Comparison of ENCODE assay signal across 13 cellular contexts in the genomic region with DNA sequence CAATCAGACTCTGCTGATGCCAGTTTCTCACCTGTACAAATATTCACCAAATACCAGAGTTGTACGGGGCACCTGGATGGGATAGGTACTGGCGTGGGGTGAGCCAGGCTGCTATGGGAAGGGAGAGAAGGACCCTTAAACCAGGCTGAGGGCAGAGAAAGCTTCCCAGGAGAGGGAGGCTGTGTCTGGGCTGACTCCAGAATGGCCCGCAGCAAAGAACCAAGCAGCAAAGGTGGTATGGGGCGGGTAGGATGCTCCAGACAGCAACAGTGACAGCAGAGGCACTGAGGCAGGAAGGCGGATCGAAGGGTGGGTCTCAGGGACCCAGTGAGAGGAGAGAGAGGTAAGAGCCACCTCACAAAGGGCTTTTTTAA.
A peak's percentile ranks its signal among the peaks of the same experiment; 100 is the strongest.
DNase-seq lines count a peak whose midpoint lies in the region; ATAC-seq and TF ChIP-seq lines count a peak whose summit lies in the region.
"Had no signal": no experiment of that assay in that cellular context is flagged by ENCODE, and none has a peak within 500 bp of the region (broad histone marks: within the 10 kb centered on the region; RNA-seq: fewer than 3 reads in every experiment).

No MANE protein-coding gene starts in this region.

- H3K4me1 ChIP-seq in esophagus (ENCODE audit: control insufficient read depth in 2 of 2, insufficient read depth in 2 of 2, low read length in 1 of 2) = peaks cover 0 to 6% of the 10 kb centered on the region in 2 donors

- H3K4me3 ChIP-seq in esophagus (ENCODE audit: low read depth in 1 of 2, low read length in 2 of 2) (no peak overlapping the region), skin epidermis (no peak overlapping the region)

- CTCF ChIA-PET in activated B cell treated with CpG ODN at 0.5 μM for 24 hours (lab: Charles Lee) = no interaction called here

- no peak for DNase-seq in T-helper 1 cell
- no peak for DNase-seq in activated B cell treated with CpG ODN at 0.5 μM for 24 hours
- DNase-seq in MV-4-11 (lab: John Stamatoyannopoulos, UW) = no peak
- DNase-seq in SHP77 (lab: John Stamatoyannopoulos, UW) = no peak
- DNase-seq: amygdala, NCI-H1092, NCI-H345, right cardiac atrium had no signal

- no peak overlapping the region for H3K4me3 Mint-ChIP-seq in T-helper 1 cell treated with Interleukin-12 subunit alpha and Interleukin-12 subunit beta and Interleukin-4 antibody, amounts not matched to agents 30 μg/mL and 1 μg/mL, for 36 hours
- no peak overlapping the region for H3K4me3 Mint-ChIP-seq in activated B cell treated with CpG ODN at 0.5 μM for 24 hours
- H3K4me3 Mint-ChIP-seq: nephron had no signal

- POLR2A ChIA-PET in activated B cell treated with CpG ODN at 0.5 μM for 24 hours (lab: Charles Lee) = interaction anchor here (0.6 kb wide), 1 partner anchor 329 kb away, joined by 3 read pairs; no protein-coding TSS in a partner anchor

- H3K27me3 ChIP-seq in esophagus (ENCODE audit: control insufficient read depth in 1 of 2, insufficient read depth in 2 of 2, low read length in 2 of 2) = no peaks in the 10 kb centered on the region

- H3K9me3 Mint-ChIP-seq in T-helper 1 cell treated with Interleukin-12 subunit alpha and Interleukin-12 subunit beta and Interleukin-4 antibody, amounts not matched to agents 30 μg/mL and 1 μg/mL, for 36 hours = no peaks in the 10 kb centered on the region
- no peaks in the 10 kb centered on the region for H3K9me3 Mint-ChIP-seq in activated B cell treated with CpG ODN at 0.5 μM for 24 hours
- H3K9me3 Mint-ChIP-seq: nephron had no signal

- H3K27me3 Mint-ChIP-seq in T-helper 1 cell treated with Interleukin-12 subunit alpha and Interleukin-12 subunit beta and Interleukin-4 antibody, amounts not matched to agents 30 μg/mL and 1 μg/mL, for 36 hours (ENCODE audit: low read depth) = no peaks in the 10 kb centered on the region
- no peaks in the 10 kb centered on the region for H3K27me3 Mint-ChIP-seq in activated B cell treated with CpG ODN at 0.5 μM for 24 hours

- peaks cover 32% of the 10 kb centered on the region for H3K4me1 Mint-ChIP-seq in T-helper 1 cell treated with Interleukin-12 subunit alpha and Interleukin-12 subunit beta and Interleukin-4 antibody, amounts not matched to agents 30 μg/mL and 1 μg/mL, for 36 hours (ENCODE audit: low read depth)
- peaks cover 7% of the 10 kb centered on the region for H3K4me1 Mint-ChIP-seq in activated B cell treated with CpG ODN at 0.5 μM for 24 hours

- 67 to 79% methylated on average over 6 of the region's 6 CpGs for WGBS in esophagus, 2 donors

- H3K9me3 ChIP-seq in esophagus (ENCODE audit: control insufficient read depth in 2 of 2, insufficient read depth in 1 of 2, low read depth in 1 of 2, low read length in 1 of 2) = no peaks in the 10 kb centered on the region

- ATAC-seq in activated B cell treated with CpG ODN at 0.5 μM for 24 hours (ENCODE audit: low read depth) (no peak), HG03025 (IDR thresholded peaks at IDR 0.05; ENCODE audit: low FRiP score, unreplicated experiment) (no peak)

- peak overlapping the region; percentile 9 to 86 for H3K27ac ChIP-seq in esophagus (ENCODE audit: low read depth in 2 of 2, low read length in 1 of 2)
- peak overlapping the region in 12 of 21 experiments; percentile 29 to 81 (median 65) for H3K27ac ChIP-seq in skin epidermis

- H3K36me3 ChIP-seq in esophagus (ENCODE audit: control insufficient read depth in 2 of 2, insufficient read depth in 2 of 2, low read length in 1 of 2) = peaks cover 0 to 2% of the 10 kb centered on the region in 2 donors

- intact Hi-C loops in activated B cell treated with CpG ODN at 0.5 μM for 24 hours (cut with micrococcal nuclease) = no loop called here

- peaks cover 53% of the 10 kb centered on the region for H3K36me3 Mint-ChIP-seq in T-helper 1 cell treated with Interleukin-12 subunit alpha and Interleukin-12 subunit beta and Interleukin-4 antibody, amounts not matched to agents 30 μg/mL and 1 μg/mL, for 36 hours (ENCODE audit: low read depth)
- H3K36me3 Mint-ChIP-seq in activated B cell treated with CpG ODN at 0.5 μM for 24 hours (ENCODE audit: low read depth) = peaks cover 87% of the 10 kb centered on the region

- peak overlapping the region; percentile 90 for H3K27ac Mint-ChIP-seq in T-helper 1 cell treated with Interleukin-12 subunit alpha and Interleukin-12 subunit beta and Interleukin-4 antibody, amounts not matched to agents 30 μg/mL and 1 μg/mL, for 36 hours
- peak overlapping the region; percentile 72 for H3K27ac Mint-ChIP-seq in activated B cell treated with CpG ODN at 0.5 μM for 24 hours

- no peak for TF ChIP-seq CTCF in activated B cell treated with CpG ODN at 0.5 μM for 24 hours (IDR thresholded peaks at IDR 0.05)
